ENCODE assay signal across 1 cellular context in the genomic region with DNA sequence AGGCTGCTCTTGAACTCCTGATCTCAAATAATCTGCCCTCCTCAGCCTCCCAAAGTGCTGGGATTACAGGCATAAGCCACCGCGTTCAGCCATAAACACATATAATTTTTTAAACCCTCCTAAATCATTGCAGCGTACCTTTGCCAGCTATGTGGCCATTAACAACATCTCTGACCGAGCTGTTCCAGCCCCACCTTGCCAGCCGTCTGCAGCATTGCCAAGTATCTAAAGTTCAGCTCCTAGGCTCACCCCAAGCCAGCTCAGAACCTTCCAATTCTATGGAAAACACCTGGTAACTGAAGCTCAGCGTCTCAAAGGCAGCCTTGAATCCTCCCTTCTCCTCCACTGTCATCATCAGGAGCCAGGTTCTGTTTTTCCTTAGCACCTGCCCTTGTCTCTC.
TF ChIP-seq lines count a peak whose summit lies in the region.

No MANE protein-coding gene starts in this region.

TF ChIP-seq in HepG2, 621 proteins besides CTCF, POLR2A, EP300 and RAD21:
- TF ChIP-seq KLF9 (CRISPR knock-in tag; IDR thresholded peaks at IDR 0.05; ENCODE audit: low read depth) (no peak), KMT2B (CRISPR knock-in tag; IDR thresholded peaks at IDR 0.05) (no peak), ZNF337 (CRISPR knock-in tag; IDR thresholded peaks at IDR 0.05; ENCODE audit: borderline replicate concordance, low read depth) (no peak), CENPX (CRISPR knock-in tag; IDR thresholded peaks at IDR 0.05) (no peak), HMG20B (CRISPR knock-in tag; conservative IDR thresholded peaks at IDR 0.05) (no peak), IKZF1 (IDR thresholded peaks at IDR 0.05) (no peak), ZNF615 (CRISPR knock-in tag; IDR thresholded peaks at IDR 0.05; ENCODE audit: borderline replicate concordance) (no peak)
- TF ChIP-seq, protein P1, sequence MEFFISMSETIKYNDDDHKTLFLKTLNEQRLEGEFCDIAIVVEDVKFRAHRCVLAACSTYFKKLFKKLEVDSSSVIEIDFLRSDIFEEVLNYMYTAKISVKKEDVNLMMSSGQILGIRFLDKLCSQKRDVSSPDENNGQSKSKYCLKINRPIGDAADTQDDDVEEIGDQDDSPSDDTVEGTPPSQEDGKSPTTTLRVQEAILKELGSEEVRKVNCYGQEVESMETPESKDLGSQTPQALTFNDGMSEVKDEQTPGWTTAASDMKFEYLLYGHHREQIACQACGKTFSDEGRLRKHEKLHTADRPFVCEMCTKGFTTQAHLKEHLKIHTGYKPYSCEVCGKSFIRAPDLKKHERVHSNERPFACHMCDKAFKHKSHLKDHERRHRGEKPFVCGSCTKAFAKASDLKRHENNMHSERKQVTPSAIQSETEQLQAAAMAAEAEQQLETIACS (CRISPR knock-in tag; IDR thresholded peaks at IDR 0.05) = no peak
